ENCODE assay signal across 25 cellular contexts in the genomic region with DNA sequence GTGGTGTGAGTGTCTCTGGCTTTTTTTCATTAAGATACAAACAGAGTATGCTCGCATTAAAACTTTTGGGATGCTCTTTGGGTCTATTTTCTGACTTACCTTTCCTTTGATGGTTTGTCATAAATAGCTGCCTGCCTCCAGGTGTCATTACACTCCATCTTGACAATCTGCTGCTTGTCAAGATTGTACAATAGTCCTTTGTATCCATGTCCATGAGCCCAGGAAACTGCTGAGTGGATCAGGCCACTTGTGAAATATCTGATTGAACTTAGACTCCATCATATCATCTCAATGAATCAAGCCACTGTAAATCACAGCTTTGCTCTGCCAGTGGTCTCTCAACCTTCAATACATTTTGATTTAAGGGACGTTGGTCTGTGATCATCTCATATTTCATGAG.
"Had no signal": no experiment of that assay in that cellular context is flagged by ENCODE, and none has a peak within 500 bp of the region (broad histone marks: within the 10 kb centered on the region; RNA-seq: fewer than 3 reads in every experiment).

No MANE protein-coding gene starts in this region.

- DNase-seq: effector memory CD8-positive, alpha-beta T cell; foreskin fibroblast; kidney; left colon; left ventricle myocardium superior; mesendoderm; naive thymus-derived CD8-positive, alpha-beta T cell; psoas muscle; retina; right lobe of liver; spleen; stimulated activated CD4-positive, alpha-beta T cell treated with anti-CD3 and anti-CD28 coated beads, Interleukin-15, amount 100 ng/mL, for 24 hours; stimulated activated CD4-positive, alpha-beta T cell treated with anti-CD3 and anti-CD28 coated beads, Interleukin-1b, Interleukin-23, amount 100 ng/mL, for 48 hours; stimulated activated CD4-positive, alpha-beta T cell treated with anti-CD3 and anti-CD28 coated beads, Interleukin-4, amount 100 ng/mL, for 24 hours; tibial artery; upper lobe of left lung had no signal

- H3K4me1 Mint-ChIP-seq: naive thymus-derived CD8-positive, alpha-beta T cell; stimulated activated memory B cell treated with anti-CD40 and anti-IgM and Interleukin-4, amounts not matched to agents 10 μg/mL and 1 μg/mL and 100 μg/mL, for 72 hours had no signal

- ATAC-seq: effector memory CD8-positive, alpha-beta T cell; left colon; left ventricle myocardium superior; naive thymus-derived CD8-positive, alpha-beta T cell; psoas muscle; stimulated activated memory B cell treated with anti-CD40 and anti-IgM and Interleukin-4, amounts not matched to agents 10 μg/mL and 1 μg/mL and 100 μg/mL, for 72 hours had no signal

- H3K9me3 Mint-ChIP-seq: stimulated activated naive CD8-positive, alpha-beta T cell treated with anti-CD3 and anti-CD28 coated beads, Interleukin-15, Interleukin-2, amounts not matched to agents 100 ng/mL and 50 ng/mL, for 24 hours had no signal

- H2AFZ ChIP-seq: hepatocyte had no signal

- H3K27ac ChIP-seq: epithelial cell of prostate, esophagus muscularis mucosa, hepatocyte, neutrophil, psoas muscle, right lobe of liver, spleen, tibial artery, upper lobe of left lung, vagina had no signal

- H3K4me2 ChIP-seq: hepatocyte had no signal

- H3K27me3 Mint-ChIP-seq: dendritic cell treated with granulocyte-macrophage colony-stimulating factor and Interleukin-4, amounts not matched to agents 40 ng/mL and 50 ng/mL, for 4 days; effector memory CD8-positive, alpha-beta T cell; stimulated activated memory B cell treated with anti-CD40 and anti-IgM and Interleukin-4, amounts not matched to agents 10 μg/mL and 1 μg/mL and 100 μg/mL, for 72 hours; stimulated activated naive CD8-positive, alpha-beta T cell treated with anti-CD3 and anti-CD28 coated beads, Interleukin-15, Interleukin-2, amounts not matched to agents 100 ng/mL and 50 ng/mL, for 24 hours had no signal

- H3K4me3 ChIP-seq: esophagus muscularis mucosa, hepatocyte, lung, psoas muscle, right lobe of liver, spleen, tibial artery, upper lobe of left lung, vagina had no signal

- H3K9me3 ChIP-seq: neutrophil, psoas muscle, right lobe of liver, upper lobe of left lung, vagina had no signal

- H3K4me3 Mint-ChIP-seq: dendritic cell treated with granulocyte-macrophage colony-stimulating factor and Interleukin-4, amounts not matched to agents 40 ng/mL and 50 ng/mL, for 4 days; effector memory CD8-positive, alpha-beta T cell; naive thymus-derived CD8-positive, alpha-beta T cell; stimulated activated memory B cell treated with anti-CD40 and anti-IgM and Interleukin-4, amounts not matched to agents 10 μg/mL and 1 μg/mL and 100 μg/mL, for 72 hours; stimulated activated naive CD8-positive, alpha-beta T cell treated with anti-CD3 and anti-CD28 coated beads, Interleukin-15, Interleukin-2, amounts not matched to agents 100 ng/mL and 50 ng/mL, for 24 hours had no signal

- H3K27me3 ChIP-seq: esophagus muscularis mucosa, hepatocyte, neutrophil, right lobe of liver, spleen, tibial artery, upper lobe of left lung, vagina had no signal

- H3K36me3 ChIP-seq: esophagus muscularis mucosa, neutrophil, right lobe of liver, spleen, tibial artery, upper lobe of left lung, vagina had no signal

- H3K36me3 Mint-ChIP-seq: stimulated activated memory B cell treated with anti-CD40 and anti-IgM and Interleukin-4, amounts not matched to agents 10 μg/mL and 1 μg/mL and 100 μg/mL, for 72 hours had no signal

- H3K4me1 ChIP-seq: esophagus muscularis mucosa, psoas muscle, right lobe of liver, spleen, tibial artery, upper lobe of left lung, vagina had no signal

- H3K79me2 ChIP-seq: hepatocyte had no signal

- H3K27ac Mint-ChIP-seq: dendritic cell treated with granulocyte-macrophage colony-stimulating factor and Interleukin-4, amounts not matched to agents 40 ng/mL and 50 ng/mL, for 4 days; effector memory CD8-positive, alpha-beta T cell; naive thymus-derived CD8-positive, alpha-beta T cell; stimulated activated memory B cell treated with anti-CD40 and anti-IgM and Interleukin-4, amounts not matched to agents 10 μg/mL and 1 μg/mL and 100 μg/mL, for 72 hours; stimulated activated naive CD8-positive, alpha-beta T cell treated with anti-CD3 and anti-CD28 coated beads, Interleukin-15, Interleukin-2, amounts not matched to agents 100 ng/mL and 50 ng/mL, for 24 hours had no signal
